28 cellular contexts compared by ENCODE assay signal in genomic region chr12:114740448-114740847, GRCh38. TPM values are rescaled to one million over a fixed set of nuclear protein-coding genes. Genes with fewer than 3 reads are reported as not detected.
"Had no signal": no experiment of that assay in that cellular context is flagged by ENCODE, and none has a peak within 500 bp of the region (broad histone marks: within the 10 kb centered on the region; RNA-seq: fewer than 3 reads in every experiment).

No MANE protein-coding gene starts in this region.

- ATAC-seq: naive thymus-derived CD8-positive, alpha-beta T cell; natural killer cell treated with Interleukin-12 subunit alpha and Interleukin-12 subunit beta and Interleukin-15 and Interleukin-18, amount 100 ng/mL, for 72 hours; psoas muscle; right cardiac atrium; sciatic nerve; stimulated activated memory B cell treated with anti-CD40 and anti-IgM and Interleukin-4, amounts not matched to agents 10 μg/mL and 1 μg/mL and 100 μg/mL, for 72 hours; stimulated activated naive CD8-positive, alpha-beta T cell treated with anti-CD3 and anti-CD28 coated beads, Interleukin-15, amount 100 ng/mL, for 72 hours; stimulated activated naive CD8-positive, alpha-beta T cell treated with anti-CD3 and anti-CD28 coated beads, Interleukin-15, Interleukin-2, amounts not matched to agents 100 U/mL and 50 U/mL, for 24 hours; upper lobe of right lung had no signal

- H3K4me3 ChIP-seq: ovary, psoas muscle, skin epidermis, smooth muscle cell, spleen, suprapubic skin, testis, tibial artery, transverse colon, upper lobe of right lung, uterus had no signal

- H3K27ac ChIP-seq: ovary, parathyroid adenoma, psoas muscle, skin epidermis, spleen, suprapubic skin, testis, tibial artery, transverse colon, upper lobe of right lung, uterus had no signal

- H3K9ac ChIP-seq: parathyroid adenoma had no signal

- DNase-seq: naive thymus-derived CD8-positive, alpha-beta T cell; nephron progenitor cell; occipital lobe; ovary; psoas muscle; right cardiac atrium; spleen; stimulated activated CD4-positive, alpha-beta T cell treated with anti-CD3 and anti-CD28 coated beads, Interleukin-12 subunit alpha, Interleukin-12 subunit beta, amount 100 ng/mL, for 4 hours; stimulated activated CD4-positive, alpha-beta T cell treated with anti-CD3 and anti-CD28 coated beads, Interleukin-1b, Interleukin-23, amount 100 ng/mL, for 48 hours; stimulated activated CD4-positive, alpha-beta T cell treated with anti-CD3 and anti-CD28 coated beads, Interleukin-4, amount 100 ng/mL, for 1 hour; stimulated activated CD4-positive, alpha-beta T cell treated with anti-CD3 and anti-CD28 coated beads, Interleukin-4, amount 100 ng/mL, for 4 hours; stimulated activated CD8-positive, alpha-beta memory T cell treated with anti-CD3 and anti-CD28 coated beads, Interleukin-4, amount 100 ng/mL, for 48 hours; stimulated activated naive CD4-positive, alpha-beta T cell; stimulated activated naive CD8-positive, alpha-beta T cell treated with anti-CD3 and anti-CD28 coated beads, Interleukin-15, amount 100 ng/mL, for 72 hours; stimulated activated naive CD8-positive, alpha-beta T cell treated with anti-CD3 and anti-CD28 coated beads, Interleukin-15, Interleukin-2, amounts not matched to agents 100 U/mL and 50 U/mL, for 24 hours; substantia nigra; testis; tibial artery; transverse colon; upper lobe of right lung; uterus had no signal

- H3K4me2 ChIP-seq: smooth muscle cell had no signal

- H3K27me3 ChIP-seq: ovary, testis, uterus had no signal

- H3K36me3 ChIP-seq: ovary, spleen, suprapubic skin, tibial artery, transverse colon, upper lobe of right lung, uterus had no signal

- H2AFZ ChIP-seq: parathyroid adenoma had no signal

- H3K4me1 ChIP-seq: parathyroid adenoma, psoas muscle, upper lobe of right lung, uterus had no signal

- H3K9me3 ChIP-seq: ovary, psoas muscle, suprapubic skin, testis, transverse colon, upper lobe of right lung, uterus had no signal

RNA-seq across cellular contexts. Expression of gene TBX3, which starts 56.5 kb away (rescaled TPM):
- total RNA-seq: naive thymus-derived CD8-positive, alpha-beta T cell; natural killer cell treated with Interleukin-12 subunit alpha and Interleukin-12 subunit beta and Interleukin-15 and Interleukin-18, amount 100 ng/mL, for 72 hours had no signal
- polyA plus RNA-seq: naive thymus-derived CD8-positive, alpha-beta T cell had no signal
